29 cellular contexts compared by ENCODE assay signal in the genomic region with DNA sequence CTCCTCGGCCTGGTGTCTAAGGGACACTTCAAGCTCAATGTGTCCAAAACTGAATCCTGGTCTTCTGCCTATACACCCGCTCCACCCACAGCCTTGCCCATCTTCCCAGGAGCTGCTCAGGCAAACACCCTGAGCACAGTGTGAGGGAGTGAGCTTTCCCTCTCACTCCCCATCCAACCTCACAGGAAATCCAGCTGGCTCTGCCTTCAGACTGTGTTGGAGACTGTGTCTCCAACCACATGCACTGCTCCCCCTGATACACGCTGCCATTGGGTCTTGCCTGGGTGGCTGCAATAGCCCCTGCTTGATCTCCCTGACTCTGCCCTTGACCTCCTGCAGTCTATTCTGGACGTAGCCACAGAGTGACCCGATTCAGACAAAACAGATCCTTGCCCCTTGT.
"Had no signal": no experiment of that assay in that cellular context is flagged by ENCODE, and none has a peak within 500 bp of the region (broad histone marks: within the 10 kb centered on the region; RNA-seq: fewer than 3 reads in every experiment).

No MANE protein-coding gene starts in this region.

- H3K27me3 ChIP-seq: tibial nerve had no signal

- FAIRE-seq: kidney, pancreas, urothelium cell line had no signal

- H3K4me1 ChIP-seq: heart right ventricle, left lung, lower lobe of right lung, pancreas, prostate gland, tibial nerve, upper lobe of right lung had no signal

- H3K4me3 ChIP-seq: heart right ventricle, left lung, lower lobe of right lung, pancreas, prostate gland, skin epidermis, tibial nerve, upper lobe of right lung had no signal

- ATAC-seq: heart right ventricle; left colon; left lung; lower lobe of right lung; pancreas; right cardiac atrium; sciatic nerve; stimulated activated naive CD8-positive, alpha-beta T cell treated with anti-CD3 and anti-CD28 coated beads, Interleukin-15, amount 100 ng/mL, for 72 hours; upper lobe of right lung had no signal

- H3K9me3 ChIP-seq: heart right ventricle, left lung, lower lobe of right lung, pancreas, prostate gland, upper lobe of right lung had no signal

- H3K4me3 Mint-ChIP-seq: mesothelial cell of epicardium; naive B cell; natural killer cell treated with Interleukin-12 subunit alpha and Interleukin-12 subunit beta and Interleukin-15 and Interleukin-18, amount 100 ng/mL, for 72 hours; stimulated activated naive CD8-positive, alpha-beta T cell treated with anti-CD3 and anti-CD28 coated beads, Interleukin-15, amount 100 ng/mL, for 72 hours had no signal

- H3K4me1 Mint-ChIP-seq: naive B cell; stimulated activated naive CD8-positive, alpha-beta T cell treated with anti-CD3 and anti-CD28 coated beads, Interleukin-15, amount 100 ng/mL, for 72 hours had no signal

- H3K27ac Mint-ChIP-seq: mesothelial cell of epicardium; natural killer cell treated with Interleukin-12 subunit alpha and Interleukin-12 subunit beta and Interleukin-15 and Interleukin-18, amount 100 ng/mL, for 72 hours; stimulated activated naive CD8-positive, alpha-beta T cell treated with anti-CD3 and anti-CD28 coated beads, Interleukin-15, amount 100 ng/mL, for 72 hours had no signal

- H3K27ac ChIP-seq: heart right ventricle, left lung, lower lobe of right lung, pancreas, prostate gland, skin epidermis, tibial nerve, upper lobe of right lung had no signal

- H3K9me3 Mint-ChIP-seq: natural killer cell treated with Interleukin-12 subunit alpha and Interleukin-12 subunit beta and Interleukin-15 and Interleukin-18, amount 100 ng/mL, for 72 hours had no signal

- H3K36me3 ChIP-seq: heart right ventricle, left lung, lower lobe of right lung, pancreas, prostate gland, tibial nerve, upper lobe of right lung had no signal

- DNase-seq: heart right ventricle; hippocampal formation; kidney; left colon; left lung; lower lobe of right lung; mammary epithelial cell; mesendoderm; naive B cell; nucleus accumbens; pancreas; posterior cingulate gyrus; retina; right cardiac atrium; stimulated activated CD4-positive, alpha-beta T cell treated with anti-CD3 and anti-CD28 coated beads, Interleukin-12 subunit alpha, Interleukin-12 subunit beta, amount 100 ng/mL, for 4 hours; stimulated activated CD4-positive, alpha-beta T cell treated with anti-CD3 and anti-CD28 coated beads, Interleukin-15, amount 100 ng/mL, for 24 hours; stimulated activated CD4-positive, alpha-beta T cell treated with anti-CD3 and anti-CD28 coated beads, Interleukin-2, amount 100 ng/mL, for 24 hours; stimulated activated CD4-positive, alpha-beta T cell treated with anti-CD3 and anti-CD28 coated beads, Interleukin-4, amount 100 ng/mL, for 1 hour; stimulated activated naive CD4-positive, alpha-beta T cell treated with Interleukin-2 at 50 U/mL for 16 hours; stimulated activated naive CD8-positive, alpha-beta T cell treated with anti-CD3 and anti-CD28 coated beads, Interleukin-15, amount 100 ng/mL, for 72 hours; substantia nigra; upper lobe of right lung had no signal

- H3K36me3 Mint-ChIP-seq: mesothelial cell of epicardium; naive B cell; natural killer cell treated with Interleukin-12 subunit alpha and Interleukin-12 subunit beta and Interleukin-15 and Interleukin-18, amount 100 ng/mL, for 72 hours had no signal
